ENCODE assay signal across 9 cellular contexts in genomic region chr14:99758121-99758871, GRCh38. TPM values are rescaled to one million over a fixed set of nuclear protein-coding genes. Genes with fewer than 3 reads are reported as not detected.
DNase-seq lines count a peak whose midpoint lies in the region; FAIRE-seq and TF ChIP-seq lines count a peak whose summit lies in the region.
"Had no signal": no experiment of that assay in that cellular context is flagged by ENCODE, and none has a peak within 500 bp of the region (broad histone marks: within the 10 kb centered on the region; RNA-seq: fewer than 3 reads in every experiment).

No MANE protein-coding gene starts in this region.

- H3K4me3 Mint-ChIP-seq in chondrocyte (ENCODE audit: unreplicated experiment) = no peak overlapping the region

- DNase-seq in AG04450 (ENCODE audit: low read depth, low spot score) = peak; percentile 81
- DNase-seq in chondrocyte (ENCODE audit: low spot score) = peak; percentile 35
- peak; percentile 83 for DNase-seq in mesenteric fat pad (ENCODE audit: low spot score)
- no peak for DNase-seq in SHP77 (lab: John Stamatoyannopoulos, UW)
- no peak for DNase-seq in midbrain (lab: John Stamatoyannopoulos, UW)
- no peak for DNase-seq in GM19239 (ENCODE audit: insufficient read length, low spot score)
- DNase-seq in WERI-Rb-1 = no peak
- DNase-seq: activated CD4-positive, alpha-beta T cell treated with anti-CD3 and anti-CD28 coated beads, Interleukin-2, amount 50 U/mL, for 4 hours had no signal

- H3K9ac ChIP-seq in HUES48 (ENCODE audit: low read depth, low read length) = no peak overlapping the region

- H3K27ac Mint-ChIP-seq in chondrocyte (ENCODE audit: unreplicated experiment) = peak overlapping the region; percentile 76

- peaks cover 60% of the 10 kb centered on the region for H3K4me1 Mint-ChIP-seq in chondrocyte (ENCODE audit: low read depth)

- H3K27ac ChIP-seq in AG04450 (ENCODE audit: low read depth, low read length) (peak overlapping the region; percentile 84), HUES48 (ENCODE audit: low read depth, low read length) (peak overlapping the region; percentile 47), WERI-Rb-1 (no peak overlapping the region)

- H3K36me3 Mint-ChIP-seq in chondrocyte (ENCODE audit: low read depth) = no peaks in the 10 kb centered on the region

- H3K36me3 ChIP-seq in HUES48 (ENCODE audit: control insufficient read depth, insufficient read depth, low read length) (no peaks in the 10 kb centered on the region), WERI-Rb-1 (no peaks in the 10 kb centered on the region)

- peaks cover 18% of the 10 kb centered on the region for H3K4me1 ChIP-seq in HUES48 (ENCODE audit: control insufficient read depth, insufficient read depth, low read length)

- no peaks in the 10 kb centered on the region for H3K27me3 ChIP-seq in AG04450 (ENCODE audit: control insufficient read depth, insufficient read depth, low read length)
- no peaks in the 10 kb centered on the region for H3K27me3 ChIP-seq in HUES48 (ENCODE audit: control insufficient read depth, insufficient read depth, low read length)
- no peaks in the 10 kb centered on the region for H3K27me3 ChIP-seq in WERI-Rb-1 (ENCODE audit: insufficient read depth, low read depth, severe bottlenecking)

- no peak for TF ChIP-seq CTCF in AG04450 (IDR thresholded peaks at IDR 0.05; ENCODE audit: low read depth, low read length)
- TF ChIP-seq CTCF in chondrocyte (IDR thresholded peaks at IDR 0.05) = no peak
- no peak for TF ChIP-seq CTCF in WERI-Rb-1 (IDR thresholded peaks at IDR 0.05; ENCODE audit: low read depth, low read length)

- CTCF ChIA-PET in AG04450 (lab: Charles Lee) = interaction anchor here (0.8 to 1.3 kb wide), 7 partner anchors 21 to 141 kb away, joined by 3 to 9 read pairs (median 3); no protein-coding TSS in a partner anchor

- no peaks in the 10 kb centered on the region for H3K9me3 Mint-ChIP-seq in chondrocyte (ENCODE audit: low read depth)

- H3K4me3 ChIP-seq in AG04450 (ENCODE audit: low read depth, low read length) = no peak overlapping the region
- H3K4me3 ChIP-seq in HUES48 (ENCODE audit: low read depth, low read length) = no peak overlapping the region
- H3K4me3 ChIP-seq in WERI-Rb-1 (ENCODE audit: low read depth, low read length) = no peak overlapping the region

- POLR2A ChIA-PET in AG04450 (lab: Yijun Ruan, JAX) = interaction anchor here (0.6 to 2.3 kb wide), 7 partner anchors 12 to 121 kb away, joined by 3 to 18 read pairs (median 7); partner anchors contain the start of gene EML1

- no peaks in the 10 kb centered on the region; the same call in 1 of the 2 replicates for H3K9me3 ChIP-seq in AG04450 (ENCODE audit: control insufficient read depth, insufficient read depth, low read length)
- H3K9me3 ChIP-seq in HUES48 (ENCODE audit: control insufficient read depth, insufficient read depth, low read length) = no peaks in the 10 kb centered on the region
- H3K9me3 ChIP-seq in WERI-Rb-1 (ENCODE audit: severe bottlenecking) = no peaks in the 10 kb centered on the region

- FAIRE-seq in GM19239 (lab: Jason Lieb, UNC) = no peak

- no peaks in the 10 kb centered on the region for H3K27me3 Mint-ChIP-seq in chondrocyte (ENCODE audit: low read depth)

RNA-seq across cellular contexts. Expression of gene EML1, which starts 34.9 kb away (rescaled TPM):
- 37.7 and 44.6 TPM in 2 replicates for polyA plus RNA-seq in AG04450 (2011; rRNA removed)
- polyA minus RNA-seq in AG04450 (2011; rRNA and poly(A)+ RNA removed) = 92.9 and 138 TPM in 2 replicates
- total RNA-seq in chondrocyte (36.4 to 61.0 TPM (median 39.6 TPM) in 3 replicates), mesenteric fat pad (32.5 TPM)

Comparison
In these comparisons a context has a peak if more than half of its experiments do, and no peak if none do; other contexts are left out.
1. DNase-seq: peak in AG04450 (single experiment), chondrocyte (single experiment) and mesenteric fat pad (single experiment); none in SHP77 (0 of 2), midbrain (single experiment), GM19239 (single experiment) and WERI-Rb-1 (single experiment).